23 cellular contexts compared by ENCODE assay signal in the genomic region with DNA sequence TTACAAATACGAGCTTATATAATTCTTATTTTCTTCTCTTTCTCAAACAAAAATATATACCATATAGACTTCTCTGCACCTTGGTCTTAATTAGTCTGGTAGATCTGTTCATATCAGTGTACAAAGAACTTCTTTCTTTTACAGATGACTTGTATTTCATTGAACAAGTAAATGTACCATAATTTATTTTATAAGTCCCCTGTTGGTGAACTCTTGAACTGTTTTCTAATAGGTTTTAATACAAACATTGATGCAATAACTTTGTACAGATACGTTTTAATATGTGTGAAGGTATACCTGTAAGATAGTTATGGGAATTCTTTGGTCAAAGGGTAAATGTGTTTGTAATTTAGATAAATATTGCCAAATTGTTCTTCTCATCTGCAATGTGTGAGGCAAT. TPM values are rescaled to one million over a fixed set of nuclear protein-coding genes. Genes with fewer than 3 reads are reported as not detected.
"Had no signal": no experiment of that assay in that cellular context is flagged by ENCODE, and none has a peak within 500 bp of the region (broad histone marks: within the 10 kb centered on the region; RNA-seq: fewer than 3 reads in every experiment).

No MANE protein-coding gene starts in this region.

- H3K4me1 Mint-ChIP-seq: activated naive CD4-positive, alpha-beta T cell treated with anti-CD3 and anti-CD28 coated beads, Interleukin-2, amount 10 ng/mL, durations not matched to agents 7 days and 5 days; activated naive CD8-positive, alpha-beta T cell treated with anti-CD3 and anti-CD28 coated beads for 36 hours; WTC11 had no signal

- H3K36me3 Mint-ChIP-seq: activated naive CD4-positive, alpha-beta T cell treated with anti-CD3 and anti-CD28 coated beads, Interleukin-2, amount 10 ng/mL, durations not matched to agents 7 days and 5 days; WTC11 had no signal

- H3K4me3 Mint-ChIP-seq: activated naive CD4-positive, alpha-beta T cell treated with anti-CD3 and anti-CD28 coated beads, Interleukin-2, amount 10 ng/mL, durations not matched to agents 7 days and 5 days; activated naive CD8-positive, alpha-beta T cell treated with anti-CD3 and anti-CD28 coated beads for 36 hours; activated T-cell treated with anti-CD3 and anti-CD28 coated beads, Interleukin-2, amount 50 U/mL, for 72 hours; T-helper 1 cell treated with Interleukin-12 subunit alpha and Interleukin-12 subunit beta and Interleukin-4 antibody, amounts not matched to agents 30 μg/mL and 1 μg/mL, for 36 hours; WTC11 had no signal

- H3K9me3 Mint-ChIP-seq: activated naive CD4-positive, alpha-beta T cell treated with anti-CD3 and anti-CD28 coated beads, Interleukin-2, amount 10 ng/mL, durations not matched to agents 7 days and 5 days; activated T-helper 2 cell treated with anti-CD3 and anti-CD28 coated beads, Interferon-gamma antibody, Interleukin-2, Interleukin-4, amounts not matched to agents 10 μg/mL and 5 μg/mL and 100 μg/mL, durations not matched to agents 14 hours and 24 hours and 36 hours had no signal

- DNase-seq: activated CD4-positive, alpha-beta T cell treated with anti-CD3 and anti-CD28 coated beads for 48 hours; activated CD4-positive, alpha-beta T cell treated with anti-CD3 and anti-CD28 coated beads, Interleukin-2, amount 50 U/mL, for 4 hours; activated CD4-positive, CD25-positive, alpha-beta regulatory T cell treated with anti-CD3 and anti-CD28 coated beads, Interleukin-2, amount 50 U/mL, for 72 hours; activated CD8-positive, alpha-beta memory T cell treated with anti-CD3 and anti-CD28 coated beads, Interleukin-2, amount 50 U/mL, for 4 hours; activated gamma-delta T cell treated with Interleukin-2 at 50 U/mL for 16 hours; activated naive CD4-positive, alpha-beta T cell treated with anti-CD3 and anti-CD28 coated beads, Interleukin-2, amount 10 ng/mL, durations not matched to agents 7 days and 5 days; activated naive CD8-positive, alpha-beta T cell treated with anti-CD3 and anti-CD28 coated beads for 36 hours; activated T-cell treated with anti-CD3 and anti-CD28 coated beads, Interleukin-2, amount 50 U/mL, for 72 hours; brain microvascular endothelial cell; Kasumi-1; NCI-H1048; NCI-H146; NCI-H187 treated with DMSO at 0.1 percent for 48 hours; NCI-H2081 treated with DMSO at 0.1 percent for 48 hours; NCI-H446; NCI-H524; SIG-M5 had no signal

- H3K36me3 ChIP-seq: brain microvascular endothelial cell, cardiac muscle cell had no signal

- H3K27me3 ChIP-seq: brain microvascular endothelial cell, cardiac muscle cell had no signal

- H3K27ac Mint-ChIP-seq: activated naive CD4-positive, alpha-beta T cell treated with anti-CD3 and anti-CD28 coated beads, Interleukin-2, amount 10 ng/mL, durations not matched to agents 7 days and 5 days; activated naive CD8-positive, alpha-beta T cell treated with anti-CD3 and anti-CD28 coated beads for 36 hours; activated T-cell treated with anti-CD3 and anti-CD28 coated beads, Interleukin-2, amount 50 U/mL, for 72 hours; activated T-helper 2 cell treated with anti-CD3 and anti-CD28 coated beads, Interferon-gamma antibody, Interleukin-2, Interleukin-4, amounts not matched to agents 10 μg/mL and 5 μg/mL and 100 μg/mL, durations not matched to agents 14 hours and 24 hours and 36 hours; T-helper 1 cell treated with Interleukin-12 subunit alpha and Interleukin-12 subunit beta and Interleukin-4 antibody, amounts not matched to agents 30 μg/mL and 1 μg/mL, for 36 hours; WTC11 had no signal

- H3K27ac ChIP-seq: brain microvascular endothelial cell, cardiac muscle cell had no signal

- H3K4me3 ChIP-seq: cardiac muscle cell had no signal

RNA-seq across cellular contexts. Expression of a gene that starts 28.4 kb away (rescaled TPM):
- total RNA-seq: activated T-cell treated with anti-CD3 and anti-CD28 coated beads, Interleukin-2, amount 50 U/mL, for 72 hours; activated T-helper 2 cell treated with anti-CD3 and anti-CD28 coated beads, Interferon-gamma antibody, Interleukin-2, Interleukin-4, amounts not matched to agents 10 μg/mL and 5 μg/mL and 100 μg/mL, durations not matched to agents 14 hours and 24 hours and 36 hours; M059J; RPMI7951; WTC11 had no signal
